In genomic region chr6:89066929-89067646, GRCh38 we compare ENCODE assay signal across 24 cellular contexts. TPM values are rescaled to one million over a fixed set of nuclear protein-coding genes. Genes with fewer than 3 reads are reported as not detected.
DNase-seq lines count a peak whose midpoint lies in the region; ATAC-seq, FAIRE-seq and TF ChIP-seq lines count a peak whose summit lies in the region.
"Had no signal": no experiment of that assay in that cellular context is flagged by ENCODE, and none has a peak within 500 bp of the region (broad histone marks: within the 10 kb centered on the region; RNA-seq: fewer than 3 reads in every experiment).

No MANE protein-coding gene starts in this region.

- intact Hi-C loops in Right ventricle myocardium inferior (cut with DNase I): no loop called here
- intact Hi-C loops in cardiac septum (cut with DNase I): no loop called here
- intact Hi-C loops in OCI-LY7 (cut with micrococcal nuclease; ENCODE audit: unreplicated experiment): no loop called here
- intact Hi-C loops in ovary (cut with DNase I): no loop called here

- H2AFZ ChIP-seq in OCI-LY7 (ENCODE audit: low read length) (0 out of 2 replicates have a peak overlapping the region, but pooled peaks have one; percentile 4), hepatocyte (peak overlapping the region; percentile 21), smooth muscle cell (ENCODE audit: low read depth) (peak overlapping the region; percentile 75)

- H3K36me3 ChIP-seq in OCI-LY7 (ENCODE audit: insufficient read depth, low read length) (no peaks in the 10 kb centered on the region), hepatocyte (replicated peaks; ENCODE audit: insufficient read depth, low read depth) (no peaks in the 10 kb centered on the region), smooth muscle cell (ENCODE audit: low read depth) (no peaks in the 10 kb centered on the region), small intestine (ENCODE audit: control insufficient read depth in 2 of 2, insufficient read depth in 2 of 2, low read length in 2 of 2) (no peaks in the 10 kb centered on the region), ovary (no peaks in the 10 kb centered on the region)
- H3K36me3 ChIP-seq: BLaER1 had no signal

- H3K27me3 ChIP-seq in hepatocyte (no peaks in the 10 kb centered on the region), smooth muscle cell (ENCODE audit: low read depth) (no peaks in the 10 kb centered on the region), small intestine (ENCODE audit: control insufficient read depth in 2 of 2, insufficient read depth in 2 of 2, low read length in 2 of 2) (no peaks in the 10 kb centered on the region), ovary (no peaks in the 10 kb centered on the region)
- H3K27me3 ChIP-seq: BLaER1 had no signal

- WGBS in hepatocyte (ENCODE audit: low lambda C conversion rate, missing lambda C conversion rate): 64% methylated on average over 4 of the region's 4 CpGs
- 71% methylated on average over 4 of the region's 4 CpGs for WGBS in smooth muscle cell (ENCODE audit: low lambda C conversion rate)
- 72 to 74% (median 72%) methylated on average over 4 of the region's 4 CpGs for WGBS in small intestine, 3 donors
- WGBS in ovary, 3 donors: 70 to 83% (median 70%) methylated on average over 4 of the region's 4 CpGs

- FAIRE-seq in small intestine (lab: Jason Lieb, UNC): no peak
- FAIRE-seq: A549 had no signal

- H3K9me2 ChIP-seq in OCI-LY7 (ENCODE audit: insufficient read depth, low read length) (no peaks in the 10 kb centered on the region), hepatocyte (replicated peaks; ENCODE audit: insufficient read depth) (no peaks in the 10 kb centered on the region)

- no peaks in the 10 kb centered on the region for H3F3A ChIP-seq in smooth muscle cell (ENCODE audit: low read depth)

- CTCF ChIA-PET in OCI-LY7 (lab: Charles Lee; ENCODE audit: unreplicated experiment): no interaction called here
- CTCF ChIA-PET in T-cell (lab: Charles Lee): interaction anchor here in 1 of 2 donors (0.5 kb wide), 1 partner anchor 93 kb away, joined by 5 read pairs; no protein-coding TSS in a partner anchor

- H3K79me2 ChIP-seq in OCI-LY7 (ENCODE audit: insufficient read depth, low read depth, low read length) (no peaks in the 10 kb centered on the region), hepatocyte (no peaks in the 10 kb centered on the region), smooth muscle cell (ENCODE audit: low read depth) (no peaks in the 10 kb centered on the region)

- no peak for DNase-seq in Right ventricle myocardium inferior (ENCODE audit: missing footprints)
- DNase-seq in cardiac septum (ENCODE audit: low spot score): no peak
- DNase-seq in OCI-LY7 (ENCODE audit: low spot score): no peak
- DNase-seq in hepatocyte (ENCODE audit: low spot score): no peak
- DNase-seq in smooth muscle cell (lab: John Stamatoyannopoulos, UW; ENCODE audit: unreplicated experiment): no peak
- DNase-seq in T-cell: no peak
- no peak for DNase-seq in small intestine
- DNase-seq in ovary: no peak
- DNase-seq: activated CD4-positive, CD25-positive, alpha-beta regulatory T cell treated with anti-CD3 and anti-CD28 coated beads, Interleukin-2, amount 50 U/mL, for 72 hours; activated naive CD4-positive, alpha-beta T cell treated with Interleukin-2 at 50 U/mL for 16 hours; activated T-cell treated with anti-CD3 and anti-CD28 coated beads, Interleukin-2, amount 50 U/mL, for 4 hours; cortex of kidney; EL; NCI-H1436 treated with DMSO at 0.1 percent for 48 hours; NCI-H2171; NCI-H748 treated with DMSO at 0.1 percent for 48 hours; stimulated activated CD4-positive, alpha-beta T cell treated with anti-CD3 and anti-CD28 coated beads, Interleukin-1b, Interleukin-23, amount 100 ng/mL, for 48 hours; substantia nigra; T-helper 9 cell had no signal

- H3K4me1 Mint-ChIP-seq in T-cell: peaks cover 0 to under 1% (median 0%) of the 10 kb centered on the region in 3 donors

- H3K9me3 ChIP-seq in OCI-LY7 (ENCODE audit: low read length): no peaks in the 10 kb centered on the region
- no peaks in the 10 kb centered on the region for H3K9me3 ChIP-seq in hepatocyte (ENCODE audit: low read depth)
- H3K9me3 ChIP-seq in smooth muscle cell (replicated peaks; ENCODE audit: low read depth): no peaks in the 10 kb centered on the region
- H3K9me3 ChIP-seq in small intestine (ENCODE audit: control insufficient read depth, low read depth): no peaks in the 10 kb centered on the region
- no peaks in the 10 kb centered on the region for H3K9me3 ChIP-seq in ovary
- H3K9me3 ChIP-seq: A549, BLaER1 had no signal

- TF ChIP-seq POLR2A in ovary (IDR thresholded peaks at IDR 0.05): no peak

- H3K9ac ChIP-seq in smooth muscle cell (ENCODE audit: low read depth): no peak overlapping the region
- H3K9ac ChIP-seq: BLaER1 had no signal

- H3K9me3 Mint-ChIP-seq in T-cell: no peaks in the 10 kb centered on the region
- H3K9me3 Mint-ChIP-seq: activated T-cell treated with anti-CD3 and anti-CD28 coated beads, Interleukin-2, amount 50 U/mL, for 4 hours; mesothelial cell of epicardium; natural killer cell treated with Interleukin-12 subunit alpha and Interleukin-12 subunit beta and Interleukin-15 and Interleukin-18, amount 100 ng/mL, for 72 hours had no signal

- H3K27me3 Mint-ChIP-seq in T-cell: peaks cover 5 to 12% of the 10 kb centered on the region in 2 donors

- TF ChIP-seq EP300 in ovary (IDR thresholded peaks at IDR 0.05): no peak

- no peaks in the 10 kb centered on the region for H3K4me1 ChIP-seq in OCI-LY7 (ENCODE audit: insufficient read depth, low read length, poor library complexity, severe bottlenecking)
- H3K4me1 ChIP-seq in hepatocyte (ENCODE audit: insufficient read depth): peaks cover 18% of the 10 kb centered on the region
- peaks cover 6% of the 10 kb centered on the region for H3K4me1 ChIP-seq in smooth muscle cell (ENCODE audit: low read depth)
- H3K4me1 ChIP-seq in small intestine (ENCODE audit: control insufficient read depth in 2 of 2, insufficient read depth in 1 of 2, low read depth in 1 of 2, low read length in 1 of 2): no peaks in the 10 kb centered on the region
- H3K4me1 ChIP-seq in ovary (ENCODE audit: insufficient read depth): no peaks in the 10 kb centered on the region
- H3K4me1 ChIP-seq: BLaER1 had no signal

- H3K4me2 ChIP-seq in OCI-LY7 (ENCODE audit: low read length): no peak overlapping the region
- no peak overlapping the region for H3K4me2 ChIP-seq in hepatocyte
- no peak overlapping the region for H3K4me2 ChIP-seq in smooth muscle cell
- H3K4me2 ChIP-seq: BLaER1 had no signal

- POLR2A ChIA-PET in OCI-LY7 (lab: Charles Lee) (interaction anchor here (0.5 to 1.6 kb wide), 3 partner anchors 12 to 1883 kb away, joined by 3 to 5 read pairs (median 4); no protein-coding TSS in a partner anchor), T-cell (lab: Charles Lee) (interaction anchor here in 1 of 2 donors (1.4 kb wide), 1 partner anchor 14 kb away, joined by 6 read pairs; the partner anchor contains the start of gene PNRC1)

- H3K4me3 ChIP-seq in OCI-LY7 (ENCODE audit: low read depth, low read length, poor library complexity, severe bottlenecking) (no peak overlapping the region), hepatocyte (no peak overlapping the region), smooth muscle cell (no peak overlapping the region), small intestine (ENCODE audit: low read depth in 1 of 2, low read length in 2 of 2) (no peak overlapping the region), ovary (no peak overlapping the region)
- H3K4me3 ChIP-seq: A549, BLaER1, SK-N-MC had no signal

- no peak overlapping the region for H3K27ac Mint-ChIP-seq in T-cell
- H3K27ac Mint-ChIP-seq: mesothelial cell of epicardium; natural killer cell treated with Interleukin-12 subunit alpha and Interleukin-12 subunit beta and Interleukin-15 and Interleukin-18, amount 100 ng/mL, for 72 hours had no signal

- H3K36me3 Mint-ChIP-seq in T-cell: no peaks in the 10 kb centered on the region
- H3K36me3 Mint-ChIP-seq: mesothelial cell of epicardium; natural killer cell treated with Interleukin-12 subunit alpha and Interleukin-12 subunit beta and Interleukin-15 and Interleukin-18, amount 100 ng/mL, for 72 hours had no signal

- H3K27ac ChIP-seq in OCI-LY7 (ENCODE audit: low read depth, low read length, poor library complexity, severe bottlenecking) (no peak overlapping the region), hepatocyte (no peak overlapping the region), smooth muscle cell (ENCODE audit: low read depth) (no peak overlapping the region), small intestine (ENCODE audit: low read depth in 1 of 2, low read length in 1 of 2) (no peak overlapping the region), ovary (no peak overlapping the region)
- H3K27ac ChIP-seq: BLaER1, SK-N-MC had no signal

- TF ChIP-seq CTCF in OCI-LY7 (conservative IDR thresholded peaks at IDR 0.05; ENCODE audit: low read length) (no peak), hepatocyte (IDR thresholded peaks at IDR 0.05; ENCODE audit: poor library complexity) (no peak), smooth muscle cell (IDR thresholded peaks at IDR 0.05; ENCODE audit: borderline replicate concordance, insufficient read depth, poor library complexity, severe bottlenecking) (no peak), ovary (IDR thresholded peaks at IDR 0.05) (no peak)

- H3K4me3 Mint-ChIP-seq in T-cell: no peak overlapping the region
- H3K4me3 Mint-ChIP-seq: activated T-cell treated with anti-CD3 and anti-CD28 coated beads, Interleukin-2, amount 50 U/mL, for 4 hours; mesothelial cell of epicardium; natural killer cell treated with Interleukin-12 subunit alpha and Interleukin-12 subunit beta and Interleukin-15 and Interleukin-18, amount 100 ng/mL, for 72 hours had no signal

- H4K20me1 ChIP-seq in OCI-LY7 (ENCODE audit: insufficient read depth, low read length): no peaks in the 10 kb centered on the region
- H4K20me1 ChIP-seq in hepatocyte (ENCODE audit: insufficient read depth, poor library complexity, severe bottlenecking): no peaks in the 10 kb centered on the region
- H4K20me1 ChIP-seq in smooth muscle cell (ENCODE audit: low read depth): no peaks in the 10 kb centered on the region
- H4K20me1 ChIP-seq: BLaER1 had no signal

- BruUV-seq in OCI-LY7 (replicated peaks; lab: Mats Ljungman, UMichigan): no TSS peak

- ATAC-seq in Right ventricle myocardium inferior: peak; percentile 39
- no peak for ATAC-seq in T-cell (replicated peaks in 1 of 4)
- ATAC-seq: A549; activated T-cell treated with anti-CD3 and anti-CD28 coated beads, Interleukin-2, amount 50 U/mL, for 4 hours; natural killer cell treated with Interleukin-12 subunit alpha and Interleukin-12 subunit beta and Interleukin-15 and Interleukin-18, amount 100 ng/mL, for 72 hours had no signal

RNA-seq across cellular contexts. Expression of gene PNRC1, which starts 13.5 kb away (rescaled TPM):
- total RNA-seq in Right ventricle myocardium inferior (139 TPM), cardiac septum (211 TPM), OCI-LY7 (2022) (53.0 and 56.2 TPM in 2 replicates), hepatocyte (159 and 181 TPM in 2 replicates), smooth muscle cell (188 and 202 TPM in 2 replicates), T-cell (100 to 1,000 TPM; 421 to 792 (median 481) TPM), ovary (100 to 1,000 TPM; 311 to 507 (median 427) TPM)
- 22.6 and 26.7 TPM in 2 replicates for total RNA-seq in OCI-LY7 (2014; rRNA removed; shearing (Covaris generic))
- polyA plus RNA-seq in hepatocyte (226 and 234 TPM in 2 replicates), smooth muscle cell (183 and 198 TPM in 2 replicates), small intestine (10 to 100 TPM; 30.2 to 37.2 (median 32.4) TPM), ovary (100 to 1,000 TPM; 152 to 239 TPM)

RNA-seq across cellular contexts. Expression of gene SRSF12, which starts 50.8 kb away (rescaled TPM):
- total RNA-seq in Right ventricle myocardium inferior: 0.24 TPM
- total RNA-seq in cardiac septum: 0.40 TPM
- total RNA-seq in OCI-LY7 (2014; rRNA removed; shearing (Covaris generic)): not detected in 2 replicates
- total RNA-seq in OCI-LY7 (2022): not detected in 2 replicates
- total RNA-seq in hepatocyte: 5.7 and 7.3 TPM in 2 replicates
- 5.6 and 7.6 TPM in 2 replicates for polyA plus RNA-seq in hepatocyte
- 5.3 and 7.2 TPM in 2 replicates for total RNA-seq in smooth muscle cell
- 5.6 and 5.8 TPM in 2 replicates for polyA plus RNA-seq in smooth muscle cell
- not detected for total RNA-seq in T-cell
- under 1 TPM in 1 of 3 donors, not detected in 2; 0.15 TPM for polyA plus RNA-seq in small intestine
- 1 to 10 TPM in 6 of 7 donors, under 1 TPM in 1; 0.83 to 9.8 (median 3.2) TPM for total RNA-seq in ovary
- 1 to 10 TPM; 1.1 to 1.9 TPM for polyA plus RNA-seq in ovary

Comparison
In these comparisons a context has a peak if more than half of its experiments do, and no peak if none do; other contexts are left out.
1. H2AFZ ChIP-seq: peak in every context shown above with its lines; median percentile 75 in smooth muscle cell; 21 in hepatocyte; 4 in OCI-LY7.